In the genomic region with DNA sequence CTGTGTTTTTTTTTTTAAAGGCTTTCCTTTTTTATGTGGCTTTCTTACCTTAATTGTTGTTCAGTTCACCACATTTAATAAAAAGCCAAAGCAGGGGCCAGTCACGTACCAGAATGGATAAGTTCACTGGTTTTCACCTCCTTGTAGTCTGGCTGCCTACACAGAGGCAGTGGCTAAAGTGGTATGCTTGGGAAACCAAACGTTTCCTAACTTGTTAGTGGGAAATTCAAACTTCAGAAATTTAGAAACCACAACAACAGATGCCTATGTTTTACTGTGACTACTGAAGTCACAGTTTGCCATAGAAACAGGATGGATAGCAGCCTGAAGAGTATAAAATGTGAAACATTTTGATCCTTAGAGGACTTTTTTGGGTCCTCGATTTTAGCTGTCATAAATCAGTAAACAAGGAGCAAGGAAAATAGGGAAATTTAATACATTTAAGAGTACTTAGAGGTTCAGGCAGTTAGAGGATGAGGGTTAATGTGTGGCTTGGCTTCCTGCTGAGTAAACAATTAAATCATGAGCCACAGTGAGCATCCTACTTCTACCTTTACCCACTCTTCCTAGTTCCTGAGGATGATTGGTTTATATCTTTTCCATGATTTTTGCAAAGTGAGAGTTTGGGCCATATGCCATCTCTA, we compare ENCODE assay signal across 1 cellular context.
TF ChIP-seq lines count a peak whose summit lies in the region.

No MANE protein-coding gene starts in this region.

TF ChIP-seq in HEK293, 187 proteins besides CTCF, POLR2A, EP300 and RAD21 (continued from another document):
- TF ChIP-seq HOXD13 (CRISPR knock-in tag; IDR thresholded peaks at IDR 0.05; ENCODE audit: borderline replicate concordance) (no peak), OVOL3 (tag by site-specific recombination; IDR thresholded peaks at IDR 0.05) (0 out of 2 replicates have a peak, but pooled peaks have one; percentile 15), ZNF157 (tag by site-specific recombination; IDR thresholded peaks at IDR 0.05) (no peak)
TF ChIP-seq in HEK293: peak in this region for 17.
